34 cellular contexts compared by ENCODE assay signal in genomic region chr6:8137529-8137939, GRCh38.
"Had no signal": no experiment of that assay in that cellular context is flagged by ENCODE, and none has a peak within 500 bp of the region (broad histone marks: within the 10 kb centered on the region; RNA-seq: fewer than 3 reads in every experiment).

No MANE protein-coding gene starts in this region.

- H3K36me3 Mint-ChIP-seq: activated naive CD4-positive, alpha-beta T cell treated with anti-CD3 and anti-CD28 coated beads, Interleukin-2, amount 50 U/mL, for 72 hours had no signal

- H3K27ac ChIP-seq: adrenal gland, body of pancreas, breast epithelium, KMS-11, RWPE1, WERI-Rb-1 had no signal

- H3K36me3 ChIP-seq: adrenal gland, breast epithelium, WERI-Rb-1 had no signal

- DNase-seq: activated CD4-positive, alpha-beta T cell treated with anti-CD3 and anti-CD28 coated beads, Interleukin-2, amount 10 ng/mL, durations not matched to agents 7 days and 5 days; activated CD4-positive, alpha-beta T cell treated with anti-CD3 and anti-CD28 coated beads, Interleukin-2, amount 50 U/mL, for 48 hours; activated CD8-positive, alpha-beta memory T cell treated with anti-CD3 and anti-CD28 coated beads, Interleukin-2, amount 50 U/mL, for 4 hours; activated gamma-delta T cell treated with Interleukin-2 at 50 U/mL for 16 hours; activated naive CD4-positive, alpha-beta T cell treated with anti-CD3 and anti-CD28 coated beads for 36 hours; activated T-cell treated with anti-CD3 and anti-CD28 coated beads for 4 hours; activated T-cell treated with anti-CD3 and anti-CD28 coated beads, Interleukin-2, amount 50 U/mL, for 4 hours; adrenal gland; body of pancreas; MM.1S; MV-4-11; NCI-H1092; NCI-H1436 treated with DMSO at 0.1 percent for 48 hours; NCI-H1694 treated with DMSO at 0.1 percent for 48 hours; NCI-H2029 treated with DMSO at 0.1 percent for 48 hours; NCI-H2107; NCI-H2171; NCI-H510A; NCI-H526; NCI-H748 treated with DMSO at 0.1 percent for 48 hours; NK-92 treated with Interleukin-12 subunit alpha and Interleukin-12 subunit beta, amount 100 ng/mL, for 24 hours; PC-3; SIG-M5; T-helper 1 cell; T-helper 2 cell; T-helper 9 cell; WERI-Rb-1 had no signal

- H3K27me3 ChIP-seq: adrenal gland, body of pancreas, breast epithelium had no signal

- H3K4me2 ChIP-seq: KMS-11 had no signal

- H3K9me3 Mint-ChIP-seq: activated CD4-positive, alpha-beta T cell treated with anti-CD3 and anti-CD28 coated beads, Interleukin-2, amount 10 ng/mL, durations not matched to agents 7 days and 5 days; activated naive CD4-positive, alpha-beta T cell treated with anti-CD3 and anti-CD28 coated beads for 36 hours; activated naive CD4-positive, alpha-beta T cell treated with anti-CD3 and anti-CD28 coated beads, Interleukin-2, amount 50 U/mL, for 72 hours; activated T-cell treated with anti-CD3 and anti-CD28 coated beads, Interleukin-2, amount 50 U/mL, for 4 hours; activated T-helper 1 cell treated with anti-CD3 and anti-CD28 coated beads, Interleukin-12 subunit alpha, Interleukin-12 subunit beta, Interleukin-2, Interleukin-4 antibody, amounts not matched to agents 30 ng/mL and 10 ng/mL and 1 ng/mL, durations not matched to agents 14 hours and 24 hours and 36 hours had no signal

- H3K9ac ChIP-seq: KMS-11 had no signal

- H3K9me3 ChIP-seq: adrenal gland, body of pancreas, breast epithelium had no signal

- H3K27ac Mint-ChIP-seq: activated CD4-positive, alpha-beta T cell treated with anti-CD3 and anti-CD28 coated beads, Interleukin-2, amount 10 ng/mL, durations not matched to agents 7 days and 5 days; activated naive CD4-positive, alpha-beta T cell treated with anti-CD3 and anti-CD28 coated beads for 36 hours; activated naive CD4-positive, alpha-beta T cell treated with anti-CD3 and anti-CD28 coated beads, Interleukin-2, amount 50 U/mL, for 72 hours; activated T-helper 1 cell treated with anti-CD3 and anti-CD28 coated beads, Interleukin-12 subunit alpha, Interleukin-12 subunit beta, Interleukin-2, Interleukin-4 antibody, amounts not matched to agents 30 ng/mL and 10 ng/mL and 1 ng/mL, durations not matched to agents 14 hours and 24 hours and 36 hours had no signal

- H3K4me1 Mint-ChIP-seq: activated CD4-positive, alpha-beta T cell treated with anti-CD3 and anti-CD28 coated beads, Interleukin-2, amount 10 ng/mL, durations not matched to agents 7 days and 5 days had no signal

- H3K4me3 ChIP-seq: adrenal gland, body of pancreas, breast epithelium had no signal

- ATAC-seq: activated naive CD4-positive, alpha-beta T cell treated with anti-CD3 and anti-CD28 coated beads, Interleukin-2, amount 50 U/mL, for 72 hours; activated T-cell treated with anti-CD3 and anti-CD28 coated beads, Interleukin-2, amount 50 U/mL, for 4 hours; body of pancreas; PC-3; Right ventricle myocardium inferior; SK-N-SH treated with all-trans-retinoic acid at 6 μM for 48 hours had no signal

- H3K4me3 Mint-ChIP-seq: activated CD4-positive, alpha-beta T cell treated with anti-CD3 and anti-CD28 coated beads, Interleukin-2, amount 10 ng/mL, durations not matched to agents 7 days and 5 days; activated naive CD4-positive, alpha-beta T cell treated with anti-CD3 and anti-CD28 coated beads for 36 hours; activated T-cell treated with anti-CD3 and anti-CD28 coated beads, Interleukin-2, amount 50 U/mL, for 4 hours; activated T-helper 1 cell treated with anti-CD3 and anti-CD28 coated beads, Interleukin-12 subunit alpha, Interleukin-12 subunit beta, Interleukin-2, Interleukin-4 antibody, amounts not matched to agents 30 ng/mL and 10 ng/mL and 1 ng/mL, durations not matched to agents 14 hours and 24 hours and 36 hours had no signal
